Comparison of ENCODE assay signal across 19 cellular contexts in genomic region chr10:107336061-107336460, GRCh38.
"Had no signal": no experiment of that assay in that cellular context is flagged by ENCODE, and none has a peak within 500 bp of the region (broad histone marks: within the 10 kb centered on the region; RNA-seq: fewer than 3 reads in every experiment).

No MANE protein-coding gene starts in this region.

- DNase-seq: KBM-7, NCI-H1092, NCI-H1105 treated with DMSO at 0.1 percent for 48 hours, NCI-H1417 treated with DMSO at 0.1 percent for 48 hours, NCI-H146, NCI-H187, NCI-H2029, NCI-H2081 treated with DMSO at 0.1 percent for 48 hours, NCI-H2171, NCI-H226, NCI-H446, NCI-H510A, NCI-H524 treated with DMSO at 0.1 percent for 48 hours, NCI-H69, NCI-H774, SHP77, SK-N-SH, SW 1271 had no signal

- H3K9ac ChIP-seq: SK-N-SH had no signal

- H3K27ac ChIP-seq: RWPE1 had no signal

- H3K9me3 ChIP-seq: SK-N-SH had no signal
